ENCODE assay signal across 2 cellular contexts in the genomic region with DNA sequence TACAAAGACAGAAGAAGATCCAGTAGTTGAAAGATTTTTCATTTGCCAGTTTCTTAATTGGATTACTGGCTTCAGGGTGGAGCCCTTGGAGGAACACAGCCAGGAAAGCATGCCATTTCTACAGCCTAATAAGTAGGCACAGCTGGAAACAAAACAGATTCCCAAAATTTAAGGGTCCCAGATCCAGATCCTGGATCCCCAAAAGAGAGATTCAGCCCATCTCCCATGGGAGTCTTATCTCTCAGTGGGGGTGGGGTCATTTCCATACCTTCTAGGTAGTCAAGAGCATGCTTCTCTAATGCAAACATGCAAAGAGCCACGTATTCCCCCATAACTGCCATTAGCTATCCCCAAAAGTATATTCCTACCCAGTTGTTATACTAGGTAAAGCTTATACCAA.
TF ChIP-seq lines count a peak whose summit lies in the region.

No MANE protein-coding gene starts in this region.

TF ChIP-seq in HEK293, 187 proteins besides CTCF, POLR2A, EP300 and RAD21:
- TF ChIP-seq SETDB1 (IDR thresholded peaks at IDR 0.05; ENCODE audit: insufficient read length, low read length): peak; percentile 90
- TF ChIP-seq, protein P1, sequence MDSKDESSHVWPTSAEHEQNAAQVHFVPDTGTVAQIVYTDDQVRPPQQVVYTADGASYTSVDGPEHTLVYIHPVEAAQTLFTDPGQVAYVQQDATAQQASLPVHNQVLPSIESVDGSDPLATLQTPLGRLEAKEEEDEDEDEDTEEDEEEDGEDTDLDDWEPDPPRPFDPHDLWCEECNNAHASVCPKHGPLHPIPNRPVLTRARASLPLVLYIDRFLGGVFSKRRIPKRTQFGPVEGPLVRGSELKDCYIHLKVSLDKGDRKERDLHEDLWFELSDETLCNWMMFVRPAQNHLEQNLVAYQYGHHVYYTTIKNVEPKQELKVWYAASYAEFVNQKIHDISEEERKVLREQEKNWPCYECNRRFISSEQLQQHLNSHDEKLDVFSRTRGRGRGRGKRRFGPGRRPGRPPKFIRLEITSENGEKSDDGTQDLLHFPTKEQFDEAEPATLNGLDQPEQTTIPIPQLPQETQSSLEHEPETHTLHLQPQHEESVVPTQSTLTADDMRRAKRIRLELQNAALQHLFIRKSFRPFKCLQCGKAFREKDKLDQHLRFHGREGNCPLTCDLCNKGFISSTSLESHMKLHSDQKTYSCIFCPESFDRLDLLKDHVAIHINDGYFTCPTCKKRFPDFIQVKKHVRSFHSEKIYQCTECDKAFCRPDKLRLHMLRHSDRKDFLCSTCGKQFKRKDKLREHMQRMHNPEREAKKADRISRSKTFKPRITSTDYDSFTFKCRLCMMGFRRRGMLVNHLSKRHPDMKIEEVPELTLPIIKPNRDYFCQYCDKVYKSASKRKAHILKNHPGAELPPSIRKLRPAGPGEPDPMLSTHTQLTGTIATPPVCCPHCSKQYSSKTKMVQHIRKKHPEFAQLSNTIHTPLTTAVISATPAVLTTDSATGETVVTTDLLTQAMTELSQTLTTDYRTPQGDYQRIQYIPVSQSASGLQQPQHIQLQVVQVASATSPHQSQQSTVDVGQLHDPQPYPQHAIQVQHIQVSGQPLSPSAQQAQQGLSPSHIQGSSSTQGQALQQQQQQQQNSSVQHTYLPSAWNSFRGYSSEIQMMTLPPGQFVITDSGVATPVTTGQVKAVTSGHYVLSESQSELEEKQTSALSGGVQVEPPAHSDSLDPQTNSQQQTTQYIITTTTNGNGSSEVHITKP (tag by site-specific recombination; IDR thresholded peaks at IDR 0.05): no peak

TF ChIP-seq in K562, 482 proteins besides CTCF, POLR2A, EP300 and RAD21:
- TF ChIP-seq TRIM28 (IDR thresholded peaks at IDR 0.05): peak; percentile 93
- no peak for TF ChIP-seq YBX1 (IDR thresholded peaks at IDR 0.05)
- TF ChIP-seq CBX3 (IDR thresholded peaks at IDR 0.05; ENCODE audit: borderline replicate concordance in 1 of 2, low read length in 2 of 2): peak in 1 of 2 experiments; percentile 69; a peak in 1 of 3 replicates
- TF ChIP-seq, protein P2, sequence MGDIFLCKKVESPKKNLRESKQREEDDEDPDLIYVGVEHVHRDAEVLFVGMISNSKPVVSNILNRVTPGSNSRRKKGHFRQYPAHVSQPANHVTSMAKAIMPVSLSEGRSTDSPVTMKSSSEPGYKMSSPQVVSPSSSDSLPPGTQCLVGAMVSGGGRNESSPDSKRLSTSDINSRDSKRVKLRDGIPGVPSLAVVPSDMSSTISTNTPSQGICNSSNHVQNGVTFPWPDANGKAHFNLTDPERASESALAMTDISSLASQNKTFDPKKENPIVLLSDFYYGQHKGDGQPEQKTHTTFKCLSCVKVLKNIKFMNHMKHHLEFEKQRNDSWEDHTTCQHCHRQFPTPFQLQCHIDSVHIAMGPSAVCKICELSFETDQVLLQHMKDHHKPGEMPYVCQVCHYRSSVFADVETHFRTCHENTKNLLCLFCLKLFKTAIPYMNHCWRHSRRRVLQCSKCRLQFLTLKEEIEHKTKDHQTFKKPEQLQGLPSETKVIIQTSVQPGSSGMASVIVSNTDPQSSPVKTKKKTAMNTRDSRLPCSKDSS (IDR thresholded peaks at IDR 0.05; ENCODE audit: low read depth, partially characterized antibody): peak; percentile 73
- peak; percentile 75 for TF ChIP-seq ZFP36 (IDR thresholded peaks at IDR 0.05; ENCODE audit: low read depth, low read length, partially characterized antibody)
- peak in 1 of 2 experiments; percentile 35; a peak in 1 of 4 replicates for TF ChIP-seq TRIM24 (IDR thresholded peaks at IDR 0.05)
- TF ChIP-seq KAT8 (IDR thresholded peaks at IDR 0.05; ENCODE audit: low read depth): no peak
